ENCODE assay signal across 23 cellular contexts in the genomic region with DNA sequence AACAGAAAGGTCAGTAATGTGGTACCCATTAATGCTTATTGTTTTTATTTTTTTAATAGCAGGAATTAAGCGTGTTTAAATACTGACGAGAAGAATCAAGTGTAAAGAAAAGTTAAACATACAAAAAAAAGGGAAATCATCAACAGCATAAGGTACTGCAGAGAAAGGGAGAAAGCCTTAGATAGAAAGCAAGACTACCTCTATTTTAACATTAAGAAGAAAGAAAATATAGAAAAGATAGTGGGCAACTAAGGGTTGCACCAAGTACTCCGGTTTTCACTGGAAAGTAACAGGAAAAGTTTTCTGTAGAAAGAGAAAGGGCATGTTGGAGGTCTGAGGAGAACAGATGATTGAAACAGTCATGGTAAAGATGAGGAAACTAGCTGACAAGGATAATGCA. TPM values are rescaled to one million over a fixed set of nuclear protein-coding genes. Genes with fewer than 3 reads are reported as not detected.
DNase-seq lines count a peak whose midpoint lies in the region; ATAC-seq, FAIRE-seq and TF ChIP-seq lines count a peak whose summit lies in the region.
"Had no signal": no experiment of that assay in that cellular context is flagged by ENCODE, and none has a peak within 500 bp of the region (broad histone marks: within the 10 kb centered on the region; RNA-seq: fewer than 3 reads in every experiment).

No MANE protein-coding gene starts in this region.

- H3K27ac Mint-ChIP-seq in central memory CD8-positive, alpha-beta T cell (ENCODE audit: low read depth): peak overlapping the region; percentile 38
- H3K27ac Mint-ChIP-seq in naive thymus-derived CD8-positive, alpha-beta T cell: no peak overlapping the region
- H3K27ac Mint-ChIP-seq: CD14-positive monocyte, GM23338 had no signal

- H3K9me3 Mint-ChIP-seq in central memory CD8-positive, alpha-beta T cell: no peaks in the 10 kb centered on the region
- no peaks in the 10 kb centered on the region for H3K9me3 Mint-ChIP-seq in naive thymus-derived CD8-positive, alpha-beta T cell
- H3K9me3 Mint-ChIP-seq: CD4-positive, alpha-beta memory T cell; GM23338 had no signal

- no peak for TF ChIP-seq CTCF in HEK293 (tag by site-specific recombination; IDR thresholded peaks at IDR 0.05)

- H3K27ac ChIP-seq in HEK293 (ENCODE audit: extremely low read depth, low read depth, low read length): no peak overlapping the region
- H3K27ac ChIP-seq: A549; BLaER1 treated with 17β-estradiol and CSF1 and Interleukin-3, amounts not matched to agents 10 nM and 100 nM had no signal

- H3K27me3 Mint-ChIP-seq in central memory CD8-positive, alpha-beta T cell: no peaks in the 10 kb centered on the region
- H3K27me3 Mint-ChIP-seq in naive thymus-derived CD8-positive, alpha-beta T cell: no peaks in the 10 kb centered on the region
- H3K27me3 Mint-ChIP-seq: CD4-positive, alpha-beta memory T cell had no signal

- H3K36me3 ChIP-seq in HEK293 (ENCODE audit: control insufficient read depth in 2 of 2, insufficient read depth in 1 of 2, low read length in 2 of 2): no peaks in the 10 kb centered on the region
- H3K36me3 ChIP-seq: BE2C, HAP-1 had no signal

- ATAC-seq in central memory CD8-positive, alpha-beta T cell (replicated peaks; ENCODE audit: extremely low read depth, poor library complexity, severe bottlenecking): no peak
- ATAC-seq in naive thymus-derived CD8-positive, alpha-beta T cell: no peak
- ATAC-seq in HG03039 (IDR thresholded peaks at IDR 0.05; ENCODE audit: unreplicated experiment): no peak
- ATAC-seq: A549, GM23338 had no signal

- POLR2A ChIA-PET in HEK293 (lab: Yijun Ruan, JAX): no interaction called here
- POLR2A ChIA-PET in naive thymus-derived CD8-positive, alpha-beta T cell (lab: Charles Lee): no interaction called here

- H3K4me3 ChIP-seq in HEK293 (ENCODE audit: low read depth, low read length): no peak overlapping the region
- H3K4me3 ChIP-seq: A549; BLaER1 treated with 17β-estradiol and CSF1 and Interleukin-3, amounts not matched to agents 10 nM and 100 nM; GM23338; HAP-1 had no signal

- H3K4me3 Mint-ChIP-seq in central memory CD8-positive, alpha-beta T cell: no peak overlapping the region
- H3K4me3 Mint-ChIP-seq in naive thymus-derived CD8-positive, alpha-beta T cell: no peak overlapping the region
- H3K4me3 Mint-ChIP-seq: CD14-positive monocyte, GM23338 had no signal

- no peaks in the 10 kb centered on the region for H3K9me3 ChIP-seq in HEK293 (ENCODE audit: control insufficient read depth, insufficient read depth, low read depth, low read length)
- H3K9me3 ChIP-seq: A549, BE2C, HAP-1 had no signal

- H3K36me3 Mint-ChIP-seq in central memory CD8-positive, alpha-beta T cell (ENCODE audit: insufficient read depth): peaks cover 3% of the 10 kb centered on the region
- peaks cover 0 to 21% (median 9%) of the 10 kb centered on the region in 3 donors for H3K36me3 Mint-ChIP-seq in naive thymus-derived CD8-positive, alpha-beta T cell

- peaks cover under 1% of the 10 kb centered on the region for H3K4me1 ChIP-seq in HEK293 (ENCODE audit: control insufficient read depth, insufficient read depth, low read length)

- CTCF ChIA-PET in HEK293 (lab: Yijun Ruan, JAX): no interaction called here

- FAIRE-seq in GM12892 (lab: Jason Lieb, UNC): peak; percentile 40
- FAIRE-seq: A549, GM12891, H54 had no signal

- peaks cover 65% of the 10 kb centered on the region for H3K4me1 Mint-ChIP-seq in central memory CD8-positive, alpha-beta T cell
- peaks cover 20 to 63% (median 55%) of the 10 kb centered on the region in 4 donors for H3K4me1 Mint-ChIP-seq in naive thymus-derived CD8-positive, alpha-beta T cell

- no peak for TF ChIP-seq POLR2A in GM12892 (IDR thresholded peaks at IDR 0.05; ENCODE audit: low read depth, low read length)

- DNase-seq in GM12892 (ENCODE audit: insufficient read length) (no peak), epidermal melanocyte (ENCODE audit: insufficient read length, low spot score) (no peak)
- DNase-seq in central memory CD8-positive, alpha-beta T cell (ENCODE audit: low spot score in 2 of 2): no peak
- no peak for DNase-seq in naive thymus-derived CD8-positive, alpha-beta T cell
- DNase-seq: 8988T; ACHN; AML-193; BE2C; Calu3; CD4-positive, alpha-beta memory T cell; COR-L47; DMS53; DMS79 treated with DMSO at 0.1 percent for 48 hours; GF-D8 had no signal

TF ChIP-seq in HEK293, 187 proteins besides CTCF, POLR2A, EP300 and RAD21:
- TF ChIP-seq PRDM1 (tag by site-specific recombination; IDR thresholded peaks at IDR 0.05) (peak; percentile 93), ZNF670 (tag by site-specific recombination; IDR thresholded peaks at IDR 0.05; ENCODE audit: low read depth) (no peak)

RNA-seq across cellular contexts. Expression of a gene that starts 41.9 kb away (rescaled TPM):
- polyA plus RNA-seq in GM12892 (2012; ENCODE audit: missing spikeins): 61.2 TPM
- total RNA-seq in naive thymus-derived CD8-positive, alpha-beta T cell: 100 to 1,000 TPM; 110 to 126 TPM
- polyA plus RNA-seq in naive thymus-derived CD8-positive, alpha-beta T cell: 10 to 100 TPM; 30.0 to 41.4 (median 31.5) TPM
